Comparison of ENCODE assay signal across 21 cellular contexts in the genomic region with DNA sequence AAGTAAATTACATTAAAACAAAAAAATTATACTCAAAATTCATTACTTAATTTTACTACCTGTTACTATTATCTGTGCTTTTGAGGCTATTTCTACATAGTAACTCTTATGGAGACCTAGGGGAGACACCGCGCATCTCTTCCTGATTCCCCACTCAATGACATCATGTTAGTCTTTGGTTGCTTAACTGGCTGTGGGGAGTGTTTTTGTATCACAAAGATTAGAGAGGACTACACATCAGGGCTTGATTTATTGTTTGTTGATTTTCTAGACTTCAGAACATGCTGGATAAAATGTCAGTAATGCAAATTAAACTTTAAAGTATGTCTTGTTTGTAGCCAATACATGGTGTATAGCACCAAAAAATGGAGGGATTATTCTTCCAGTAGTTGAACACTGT. TPM values are rescaled to one million over a fixed set of nuclear protein-coding genes. Genes with fewer than 3 reads are reported as not detected.
"Had no signal": no experiment of that assay in that cellular context is flagged by ENCODE, and none has a peak within 500 bp of the region (broad histone marks: within the 10 kb centered on the region; RNA-seq: fewer than 3 reads in every experiment).

No MANE protein-coding gene starts in this region.

- H3K36me3 ChIP-seq: adrenal gland, breast epithelium, colonic mucosa had no signal

- H3K4me1 ChIP-seq: adrenal gland, breast epithelium, colonic mucosa had no signal

- H3K27me3 ChIP-seq: adrenal gland, breast epithelium, colonic mucosa had no signal

- H2AFZ ChIP-seq: PC-9 had no signal

- H3K27ac ChIP-seq: adrenal gland, breast epithelium, colonic mucosa, PC-9 had no signal

- ATAC-seq: activated CD8-positive, alpha-beta T cell treated with anti-CD3 and anti-CD28 coated beads, Interleukin-2, amount 10 ng/mL, durations not matched to agents 7 days and 5 days had no signal

- DNase-seq: activated CD4-positive, alpha-beta T cell treated with anti-CD3 and anti-CD28 coated beads for 48 hours; activated CD4-positive, alpha-beta T cell treated with anti-CD3 and anti-CD28 coated beads, Interleukin-2, amount 50 U/mL, for 4 hours; activated CD4-positive, CD25-positive, alpha-beta regulatory T cell treated with anti-CD3 and anti-CD28 coated beads, Interleukin-2, amount 50 U/mL, for 72 hours; activated CD8-positive, alpha-beta memory T cell treated with anti-CD3 and anti-CD28 coated beads, Interleukin-2, amount 50 U/mL, for 48 hours; activated CD8-positive, alpha-beta T cell treated with anti-CD3 and anti-CD28 coated beads, Interleukin-2, amount 10 ng/mL, durations not matched to agents 7 days and 5 days; activated naive CD4-positive, alpha-beta T cell treated with anti-CD3 and anti-CD28 coated beads, Interleukin-2, amount 50 U/mL, for 16 hours; activated naive CD8-positive, alpha-beta T cell treated with anti-CD3 and anti-CD28 coated beads, Interleukin-2, amount 10 ng/mL, durations not matched to agents 7 days and 5 days; activated T-cell treated with anti-CD3 and anti-CD28 coated beads, Interleukin-2, amount 50 U/mL, for 1 hour; adrenal gland; aorta; caudate nucleus; colonic mucosa; NCI-H1048; NCI-H1930; NCI-H2107; NCI-H2171 treated with DMSO at 0.1 percent for 48 hours; NCI-H345; NCI-H524; PC-9; SHP77 treated with DMSO at 0.1 percent for 48 hours had no signal

- H3K9me3 ChIP-seq: adrenal gland, breast epithelium, colonic mucosa had no signal

- H3K4me2 ChIP-seq: PC-9 had no signal

- H3K4me3 ChIP-seq: adrenal gland, breast epithelium, colonic mucosa, PC-9 had no signal

RNA-seq across cellular contexts. Expression of gene SLC2A10, which starts 26.0 kb away (rescaled TPM):
- total RNA-seq: activated CD8-positive, alpha-beta T cell treated with anti-CD3 and anti-CD28 coated beads, Interleukin-2, amount 10 ng/mL, durations not matched to agents 7 days and 5 days; activated naive CD8-positive, alpha-beta T cell treated with anti-CD3 and anti-CD28 coated beads, Interleukin-2, amount 10 ng/mL, durations not matched to agents 7 days and 5 days had no signal
